In genomic region chr20:46406200-46406985, GRCh38 we compare ENCODE assay signal across 8 cellular contexts. TPM values are rescaled to one million over a fixed set of nuclear protein-coding genes. Genes with fewer than 3 reads are reported as not detected.
DNase-seq lines count a peak whose midpoint lies in the region; ATAC-seq and TF ChIP-seq lines count a peak whose summit lies in the region.

TSS of gene ELMO2 (minus strand) at chr20:46406615. CDS start at chr20:46394482, 12,133 bp downstream.

- peaks cover 8% of the 10 kb centered on the region for H3K79me1 ChIP-seq in trophoblast cell (ENCODE audit: low read length)

- no peak within 1 kb of the TSS for H3K23ac ChIP-seq in trophoblast cell (ENCODE audit: low read length)

- no peaks in the 10 kb centered on the region for H3K27me3 ChIP-seq in SU-DHL-6 (ENCODE audit: low read length)
- no peaks in the 10 kb centered on the region for H3K27me3 ChIP-seq in trophoblast cell (ENCODE audit: insufficient read depth, low read length)
- no peaks in the 10 kb centered on the region for H3K27me3 ChIP-seq in transverse colon

- H2BK5ac ChIP-seq in trophoblast cell (ENCODE audit: low read depth, low read length, poor library complexity) = peak within 1 kb of the TSS; percentile 70

- H3K4me1 ChIP-seq in trophoblast cell (ENCODE audit: control insufficient read depth in 1 of 2, insufficient read depth in 2 of 2, low read length in 2 of 2) (peaks cover 8 to 15% of the 10 kb centered on the region in 2 experiments), transverse colon (peaks cover 13 to 54% (median 40%) of the 10 kb centered on the region in 4 donors)

- H3K27ac ChIP-seq in SU-DHL-6 (ENCODE audit: low read depth, low read length) (peak within 1 kb of the TSS; percentile 28), trophoblast cell (ENCODE audit: low read depth, low read length) (peak within 1 kb of the TSS; percentile 87), transverse colon (peak within 1 kb of the TSS; percentile 97 to 98 (median 98))

- H3K79me2 ChIP-seq in SU-DHL-6 (ENCODE audit: insufficient read depth, low read length) (peaks cover 7% of the 10 kb centered on the region; the same call in 1 of the 2 replicates), trophoblast cell (ENCODE audit: control insufficient read depth, insufficient read depth, low read length, poor library complexity) (peaks cover 10% of the 10 kb centered on the region)

- H3K4me2 ChIP-seq in SU-DHL-6 (ENCODE audit: low read depth, low read length, poor library complexity, severe bottlenecking) (peak within 1 kb of the TSS; percentile 63), trophoblast cell (ENCODE audit: low read length) (peak within 1 kb of the TSS; percentile 81)

- no peaks in the 10 kb centered on the region for H3K9me2 ChIP-seq in SU-DHL-6 (replicated peaks; ENCODE audit: insufficient read depth, low read length)

- H4K20me1 ChIP-seq in SU-DHL-6 (ENCODE audit: low read depth, low read length) = no peaks in the 10 kb centered on the region

- H3K9me3 ChIP-seq in SU-DHL-6 (ENCODE audit: insufficient read depth, low read length) = no peaks in the 10 kb centered on the region
- H3K9me3 ChIP-seq in trophoblast cell (ENCODE audit: insufficient read depth, low read depth, low read length) = no peaks in the 10 kb centered on the region
- no peaks in the 10 kb centered on the region for H3K9me3 ChIP-seq in transverse colon

- H2AFZ ChIP-seq in SU-DHL-6 (ENCODE audit: low read depth, low read length, severe bottlenecking) = peak within 1 kb of the TSS; percentile 85
- peak within 1 kb of the TSS; percentile 89 for H2AFZ ChIP-seq in trophoblast cell (ENCODE audit: insufficient read depth, low read length, poor library complexity)

- peak within 1 kb of the TSS; percentile 94 for H4K8ac ChIP-seq in trophoblast cell (ENCODE audit: low read depth, low read length)

- peak within 1 kb of the TSS; percentile 85 for H3K4ac ChIP-seq in trophoblast cell (ENCODE audit: low read depth, low read length)

- H3K14ac ChIP-seq in trophoblast cell (ENCODE audit: low read length) = peak within 1 kb of the TSS; percentile 92

- TF ChIP-seq CTCF in SU-DHL-6 (IDR thresholded peaks at IDR 0.05; ENCODE audit: insufficient read depth, low read length, poor library complexity, severe bottlenecking) (no peak), transverse colon (IDR thresholded peaks at IDR 0.05) (peak; percentile 28 to 61 (median 35))

- peak within 1 kb of the TSS; percentile 67 for H2BK120ac ChIP-seq in trophoblast cell (ENCODE audit: insufficient read depth, low read length, poor library complexity)

- peak; percentile 91 for DNase-seq in NCI-H128 (lab: John Stamatoyannopoulos, UW; ENCODE audit: unreplicated experiment)
- peak; percentile 98 for DNase-seq in activated naive CD8-positive, alpha-beta T cell treated with anti-CD3 and anti-CD28 coated beads, Interleukin-2, amount 50 U/mL, for 16 hours (ENCODE audit: low read depth, low spot score)
- DNase-seq in Right ventricle myocardium superior = peak; percentile 99
- peak; percentile 97 for DNase-seq in trophoblast cell
- peak; percentile 98 for DNase-seq in transverse colon

- no peak within 1 kb of the TSS for H2AK5ac ChIP-seq in trophoblast cell (ENCODE audit: low read length)

- in situ Hi-C loops in transverse colon (cut with MboI; ENCODE audit: low pct_ligation_motif_present in 1 of 4, low pct_unique_long_range_greater_than_20kb in 1 of 4, low sequenced_read_pairs in 3 of 4) = no loop called here

- intact Hi-C loops in Right ventricle myocardium superior (cut with DNase I) = no loop called here
- intact Hi-C loops in transverse colon (cut with DNase I; ENCODE audit: low total_unique reads) = no loop called here

- no CpG with 5 or more reads among the region's 60 CpGs for WGBS in trophoblast cell (ENCODE audit: extremely low coverage, insufficient coverage, insufficient read length)
- 0% methylated on average over 1 to 35 of the region's 60 CpGs for WGBS in transverse colon (ENCODE audit: low coverage in 1 of 2), 2 donors

- TF ChIP-seq POLR2A in GM10847 (IDR thresholded peaks at IDR 0.05; ENCODE audit: extremely low read depth, insufficient read length) = peak; percentile 30
- TF ChIP-seq POLR2A in transverse colon (IDR thresholded peaks at IDR 0.05) = peak; percentile 59

- peak within 1 kb of the TSS; percentile 75 for H4K12ac ChIP-seq in trophoblast cell (ENCODE audit: low read depth, low read length)

- H3K18ac ChIP-seq in trophoblast cell (ENCODE audit: low read length) = peak within 1 kb of the TSS; percentile 73

- peak within 1 kb of the TSS; percentile 86 for H4K91ac ChIP-seq in trophoblast cell (ENCODE audit: low read depth, low read length)

- no peak for TF ChIP-seq EP300 in transverse colon (IDR thresholded peaks at IDR 0.05; ENCODE audit: low read depth)

- H3K4me3 ChIP-seq in SU-DHL-6 (ENCODE audit: insufficient read depth, low read length, poor library complexity, severe bottlenecking) (peak within 1 kb of the TSS; percentile 83), trophoblast cell (ENCODE audit: low read depth, low read length) (peak within 1 kb of the TSS; percentile 97), transverse colon (peak within 1 kb of the TSS; percentile 82 to 96 (median 96))

- H3K9ac ChIP-seq in SU-DHL-6 (ENCODE audit: low read length) (peak within 1 kb of the TSS; percentile 66), trophoblast cell (ENCODE audit: low read length) (peak within 1 kb of the TSS; percentile 94)

- no peaks in the 10 kb centered on the region for H3F3A ChIP-seq in SU-DHL-6 (ENCODE audit: insufficient read depth)

- H3K36me3 ChIP-seq in SU-DHL-6 (ENCODE audit: low read length) (no peaks in the 10 kb centered on the region), trophoblast cell (ENCODE audit: control insufficient read depth in 1 of 2, insufficient read depth in 2 of 2, low read length in 2 of 2) (no peaks in the 10 kb centered on the region), transverse colon (no peaks in the 10 kb centered on the region)

- no peak within 1 kb of the TSS for H2BK12ac ChIP-seq in trophoblast cell (ENCODE audit: low read length)

- ATAC-seq in HG02678 (IDR thresholded peaks at IDR 0.05; ENCODE audit: unreplicated experiment) = peak; percentile 83
- ATAC-seq in Right ventricle myocardium superior (ENCODE audit: poor library complexity) = peak; percentile 96

RNA-seq across cellular contexts. Expression of gene ELMO2, which starts in this region (rescaled TPM):
- total RNA-seq in Right ventricle myocardium superior = 33.9 TPM
- 19.9 and 20.1 TPM in 2 replicates for polyA plus RNA-seq in trophoblast cell (2013)
- 10 to 100 TPM; 13.5 to 30.0 (median 22.1) TPM for total RNA-seq in transverse colon

Comparison
In these comparisons a context has a peak if more than half of its experiments do, and no peak if none do; other contexts are left out.
1. Peak in every context shown above with its lines: DNase-seq, ATAC-seq, H3K4me3 ChIP-seq and H3K27ac ChIP-seq.
2. H3K27ac ChIP-seq: peak in every context shown above with its lines; median percentile 98 in transverse colon; 87 in trophoblast cell; 28 in SU-DHL-6.